In the genomic region with DNA sequence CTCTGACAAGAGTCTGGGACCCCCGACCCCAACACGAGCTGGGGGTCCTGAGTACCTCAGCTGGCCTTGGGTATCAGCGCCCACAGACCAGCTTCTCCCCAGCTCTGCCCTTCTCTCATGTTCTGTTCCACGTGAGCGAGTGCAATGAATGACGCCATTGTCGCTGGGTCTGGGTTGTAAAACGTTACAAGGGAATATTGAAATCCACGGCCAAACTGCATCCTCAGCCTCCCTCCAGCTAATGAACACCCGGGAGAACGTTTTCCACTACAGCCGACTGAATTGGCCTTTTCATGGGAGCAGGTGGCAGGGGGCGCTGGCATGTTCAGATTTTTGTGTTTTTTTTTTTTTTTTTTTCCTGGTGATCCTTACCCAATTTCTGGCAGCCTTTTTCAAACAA, we compare ENCODE assay signal across 1 cellular context.
TF ChIP-seq lines count a peak whose summit lies in the region.

No MANE protein-coding gene starts in this region.

TF ChIP-seq in GM23338, 12 proteins besides CTCF, POLR2A, EP300 and RAD21 (continued from another document):
- TF ChIP-seq, protein P1, sequence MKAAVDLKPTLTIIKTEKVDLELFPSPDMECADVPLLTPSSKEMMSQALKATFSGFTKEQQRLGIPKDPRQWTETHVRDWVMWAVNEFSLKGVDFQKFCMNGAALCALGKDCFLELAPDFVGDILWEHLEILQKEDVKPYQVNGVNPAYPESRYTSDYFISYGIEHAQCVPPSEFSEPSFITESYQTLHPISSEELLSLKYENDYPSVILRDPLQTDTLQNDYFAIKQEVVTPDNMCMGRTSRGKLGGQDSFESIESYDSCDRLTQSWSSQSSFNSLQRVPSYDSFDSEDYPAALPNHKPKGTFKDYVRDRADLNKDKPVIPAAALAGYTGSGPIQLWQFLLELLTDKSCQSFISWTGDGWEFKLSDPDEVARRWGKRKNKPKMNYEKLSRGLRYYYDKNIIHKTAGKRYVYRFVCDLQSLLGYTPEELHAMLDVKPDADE (IDR thresholded peaks at IDR 0.05): no peak
- TF ChIP-seq EZH2phosphoT487 (IDR thresholded peaks at IDR 0.05; ENCODE audit: unreplicated experiment) (no peak), ZNF331 (CRISPR knock-in tag; IDR thresholded peaks at IDR 0.05; ENCODE audit: low read depth) (no peak), NANOG (IDR thresholded peaks at IDR 0.05; ENCODE audit: borderline replicate concordance) (no peak), JUNB (IDR thresholded peaks at IDR 0.05; ENCODE audit: unreplicated experiment) (no peak)
- TF ChIP-seq, protein P2, sequence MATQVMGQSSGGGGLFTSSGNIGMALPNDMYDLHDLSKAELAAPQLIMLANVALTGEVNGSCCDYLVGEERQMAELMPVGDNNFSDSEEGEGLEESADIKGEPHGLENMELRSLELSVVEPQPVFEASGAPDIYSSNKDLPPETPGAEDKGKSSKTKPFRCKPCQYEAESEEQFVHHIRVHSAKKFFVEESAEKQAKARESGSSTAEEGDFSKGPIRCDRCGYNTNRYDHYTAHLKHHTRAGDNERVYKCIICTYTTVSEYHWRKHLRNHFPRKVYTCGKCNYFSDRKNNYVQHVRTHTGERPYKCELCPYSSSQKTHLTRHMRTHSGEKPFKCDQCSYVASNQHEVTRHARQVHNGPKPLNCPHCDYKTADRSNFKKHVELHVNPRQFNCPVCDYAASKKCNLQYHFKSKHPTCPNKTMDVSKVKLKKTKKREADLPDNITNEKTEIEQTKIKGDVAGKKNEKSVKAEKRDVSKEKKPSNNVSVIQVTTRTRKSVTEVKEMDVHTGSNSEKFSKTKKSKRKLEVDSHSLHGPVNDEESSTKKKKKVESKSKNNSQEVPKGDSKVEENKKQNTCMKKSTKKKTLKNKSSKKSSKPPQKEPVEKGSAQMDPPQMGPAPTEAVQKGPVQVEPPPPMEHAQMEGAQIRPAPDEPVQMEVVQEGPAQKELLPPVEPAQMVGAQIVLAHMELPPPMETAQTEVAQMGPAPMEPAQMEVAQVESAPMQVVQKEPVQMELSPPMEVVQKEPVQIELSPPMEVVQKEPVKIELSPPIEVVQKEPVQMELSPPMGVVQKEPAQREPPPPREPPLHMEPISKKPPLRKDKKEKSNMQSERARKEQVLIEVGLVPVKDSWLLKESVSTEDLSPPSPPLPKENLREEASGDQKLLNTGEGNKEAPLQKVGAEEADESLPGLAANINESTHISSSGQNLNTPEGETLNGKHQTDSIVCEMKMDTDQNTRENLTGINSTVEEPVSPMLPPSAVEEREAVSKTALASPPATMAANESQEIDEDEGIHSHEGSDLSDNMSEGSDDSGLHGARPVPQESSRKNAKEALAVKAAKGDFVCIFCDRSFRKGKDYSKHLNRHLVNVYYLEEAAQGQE (IDR thresholded peaks at IDR 0.05; ENCODE audit: unreplicated experiment): no peak
